18 cellular contexts compared by ENCODE assay signal in genomic region chr6:47084530-47084929, GRCh38. TPM values are rescaled to one million over a fixed set of nuclear protein-coding genes. Genes with fewer than 3 reads are reported as not detected.
DNase-seq lines count a peak whose midpoint lies in the region; ATAC-seq and TF ChIP-seq lines count a peak whose summit lies in the region.
"Had no signal": no experiment of that assay in that cellular context is flagged by ENCODE, and none has a peak within 500 bp of the region (broad histone marks: within the 10 kb centered on the region; RNA-seq: fewer than 3 reads in every experiment).

No MANE protein-coding gene starts in this region.

- no peaks in the 10 kb centered on the region for H4K20me1 ChIP-seq in osteoblast (ENCODE audit: insufficient read depth, low read length)

- H3K9ac ChIP-seq in rectal smooth muscle tissue (ENCODE audit: low read length): no peak overlapping the region

- POLR2A ChIA-PET in Panc1 (lab: Charles Lee): no interaction called here
- POLR2A ChIA-PET in CD8-positive, alpha-beta T cell (lab: Charles Lee): no interaction called here

- no peak overlapping the region for H3K4me2 ChIP-seq in osteoblast (ENCODE audit: insufficient read depth, low read length)

- H3K4me3 Mint-ChIP-seq in CD8-positive, alpha-beta T cell: no peak overlapping the region

- H3K36me3 ChIP-seq in Panc1 (ENCODE audit: control insufficient read depth, insufficient read depth, low read length) (no peaks in the 10 kb centered on the region), left lung (no peaks in the 10 kb centered on the region), rectal smooth muscle tissue (ENCODE audit: control insufficient read depth, insufficient read depth, low read length) (no peaks in the 10 kb centered on the region), prostate gland (no peaks in the 10 kb centered on the region), osteoblast (ENCODE audit: insufficient read depth, low read length) (no peaks in the 10 kb centered on the region)
- no peaks in the 10 kb centered on the region for H3K36me3 ChIP-seq in CD8-positive, alpha-beta T cell (ENCODE audit: insufficient read depth, low read length)
- H3K36me3 ChIP-seq: Peyer's patch had no signal

- no peak for TF ChIP-seq POLR2A in prostate gland (IDR thresholded peaks at IDR 0.05)

- H3K27ac Mint-ChIP-seq in CD8-positive, alpha-beta T cell: no peak overlapping the region

- no peaks in the 10 kb centered on the region for H3K4me1 Mint-ChIP-seq in CD8-positive, alpha-beta T cell (ENCODE audit: low read depth)

- peaks cover 6% of the 10 kb centered on the region for H3K27me3 Mint-ChIP-seq in CD8-positive, alpha-beta T cell (ENCODE audit: low read depth)

- ATAC-seq in Panc1 (0 out of 2 replicates have a peak, but pooled peaks have one; percentile 58), left lung (peak; percentile 51)
- no peak for ATAC-seq in CD8-positive, alpha-beta T cell

- intact Hi-C loops in Panc1 (cut with micrococcal nuclease; ENCODE audit: unreplicated experiment) (no loop called here), left lung (cut with DNase I) (no loop called here), prostate gland (cut with DNase I) (no loop called here)
- intact Hi-C loops in CD8-positive, alpha-beta T cell (cut with DNase I, micrococcal nuclease): no loop called here

- DNase-seq in Panc1 (ENCODE audit: low read depth, low spot score): no peak
- peak; percentile 48 for DNase-seq in fibroblast of the aortic adventitia (ENCODE audit: low read depth)
- DNase-seq in left lung: no peak
- DNase-seq in CD8-positive, alpha-beta T cell: no peak
- no peak for DNase-seq in T-helper 1 cell
- DNase-seq in prostate gland (ENCODE audit: low spot score): no peak
- DNase-seq in osteoblast (ENCODE audit: insufficient read length, low spot score, missing footprints): no peak
- DNase-seq: AML-193, DMS53, Karpas-422, MM.1S, NCI-H2029 treated with DMSO at 0.1 percent for 48 hours, NCI-H510A, NCI-H82, Peyer's patch, SIG-M5 had no signal

- H3K79me2 ChIP-seq in osteoblast (ENCODE audit: insufficient read depth, low read length): no peaks in the 10 kb centered on the region

- no peaks in the 10 kb centered on the region for H3K36me3 Mint-ChIP-seq in CD8-positive, alpha-beta T cell

- no peaks in the 10 kb centered on the region for H3K4me1 ChIP-seq in Panc1 (ENCODE audit: control insufficient read depth, insufficient read depth, low read length)
- peaks cover 12 to 21% of the 10 kb centered on the region in 2 donors for H3K4me1 ChIP-seq in left lung
- peaks cover 24% of the 10 kb centered on the region for H3K4me1 ChIP-seq in rectal smooth muscle tissue (ENCODE audit: control insufficient read depth, insufficient read depth, low read length)
- H3K4me1 ChIP-seq in CD8-positive, alpha-beta T cell (ENCODE audit: insufficient read depth, low read length): no peaks in the 10 kb centered on the region
- no peaks in the 10 kb centered on the region for H3K4me1 ChIP-seq in prostate gland (replicated peaks)
- no peaks in the 10 kb centered on the region for H3K4me1 ChIP-seq in osteoblast (ENCODE audit: insufficient read depth, low read length)

- no peak overlapping the region for H2AFZ ChIP-seq in osteoblast (ENCODE audit: low read length)

- BruUV-seq in Panc1 (replicated peaks; lab: Mats Ljungman, UMichigan): no TSS peak

- H3K4me3 ChIP-seq in Panc1 (ENCODE audit: low read depth in 2 of 2, low read length in 2 of 2): no peak overlapping the region
- no peak overlapping the region for H3K4me3 ChIP-seq in fibroblast of the aortic adventitia (ENCODE audit: low read depth, low read length)
- no peak overlapping the region for H3K4me3 ChIP-seq in left lung
- H3K4me3 ChIP-seq in rectal smooth muscle tissue (ENCODE audit: low read length): no peak overlapping the region
- H3K4me3 ChIP-seq in CD8-positive, alpha-beta T cell (ENCODE audit: low read depth, low read length): no peak overlapping the region
- no peak overlapping the region for H3K4me3 ChIP-seq in prostate gland
- no peak overlapping the region for H3K4me3 ChIP-seq in osteoblast (ENCODE audit: insufficient read depth, low read length)
- H3K4me3 ChIP-seq: Peyer's patch had no signal

- H3K27ac ChIP-seq in Panc1 (ENCODE audit: low read length): no peak overlapping the region
- H3K27ac ChIP-seq in left lung: no peak overlapping the region
- H3K27ac ChIP-seq in rectal smooth muscle tissue (ENCODE audit: low read depth, low read length): peak overlapping the region; percentile 67
- no peak overlapping the region for H3K27ac ChIP-seq in CD8-positive, alpha-beta T cell (ENCODE audit: low read depth, low read length)
- no peak overlapping the region for H3K27ac ChIP-seq in prostate gland
- no peak overlapping the region for H3K27ac ChIP-seq in osteoblast (ENCODE audit: low read depth, low read length)

- no peaks in the 10 kb centered on the region for H3K9me3 Mint-ChIP-seq in CD8-positive, alpha-beta T cell

- WGBS in prostate gland: 71% methylated on average over 1 of the region's 1 CpG

- H3K27me3 ChIP-seq in Panc1 (ENCODE audit: control insufficient read depth, insufficient read depth, low read length) (no peaks in the 10 kb centered on the region), left lung (no peaks in the 10 kb centered on the region), rectal smooth muscle tissue (ENCODE audit: control insufficient read depth, insufficient read depth, low read length) (no peaks in the 10 kb centered on the region), prostate gland (replicated peaks; ENCODE audit: insufficient read depth) (no peaks in the 10 kb centered on the region), osteoblast (ENCODE audit: insufficient read depth, low read length) (no peaks in the 10 kb centered on the region)
- no peaks in the 10 kb centered on the region for H3K27me3 ChIP-seq in CD8-positive, alpha-beta T cell (ENCODE audit: insufficient read depth, low read length)
- H3K27me3 ChIP-seq: Peyer's patch had no signal

- H3K9me3 ChIP-seq in Panc1 (ENCODE audit: control insufficient read depth, insufficient read depth, low read depth, low read length) (no peaks in the 10 kb centered on the region), left lung (no peaks in the 10 kb centered on the region), prostate gland (no peaks in the 10 kb centered on the region), osteoblast (ENCODE audit: low read depth, low read length) (no peaks in the 10 kb centered on the region)
- H3K9me3 ChIP-seq in CD8-positive, alpha-beta T cell (ENCODE audit: low read length): no peaks in the 10 kb centered on the region
- H3K9me3 ChIP-seq: Peyer's patch had no signal

- in situ Hi-C loops in Panc1 (cut with HindIII; ENCODE audit: low pct_unique_long_range_greater_than_20kb, low sequenced_read_pairs): no loop called here

- no peak for TF ChIP-seq CTCF in Panc1 (IDR thresholded peaks at IDR 0.05)
- no peak for TF ChIP-seq CTCF in fibroblast of the aortic adventitia (IDR thresholded peaks at IDR 0.05; ENCODE audit: insufficient read depth, low read length)
- TF ChIP-seq CTCF in left lung (IDR thresholded peaks at IDR 0.05): no peak
- TF ChIP-seq CTCF in CD8-positive, alpha-beta T cell (IDR thresholded peaks at IDR 0.05): no peak
- TF ChIP-seq CTCF in prostate gland (IDR thresholded peaks at IDR 0.05): no peak
- TF ChIP-seq CTCF in osteoblast (IDR thresholded peaks at IDR 0.05; ENCODE audit: extremely low read depth, low read depth, low read length): no peak

- CTCF ChIA-PET in Panc1 (lab: Charles Lee): no interaction called here
- CTCF ChIA-PET in CD8-positive, alpha-beta T cell (lab: Charles Lee): no interaction called here

RNA-seq across cellular contexts. Expression of gene ADGRF1, which starts 42.4 kb away (rescaled TPM):
- 0.95 TPM for total RNA-seq in Panc1 (2021; ENCODE audit: unreplicated experiment)
- polyA plus RNA-seq in Panc1 (2012; ENCODE audit: insufficient read length): 0.27 TPM
- total RNA-seq in fibroblast of the aortic adventitia (ENCODE audit: low replicate concordance): not detected in 2 replicates
- 10 to 100 TPM; 29.6 to 30.0 TPM for total RNA-seq in left lung
- not detected for total RNA-seq in CD8-positive, alpha-beta T cell
- 10 to 100 TPM in 1 of 2 donors, 1 to 10 TPM in 1; 5.6 to 11.5 TPM for total RNA-seq in prostate gland
- not detected in 2 replicates for total RNA-seq in osteoblast
- total RNA-seq: A673 had no signal
